In the genomic region with DNA sequence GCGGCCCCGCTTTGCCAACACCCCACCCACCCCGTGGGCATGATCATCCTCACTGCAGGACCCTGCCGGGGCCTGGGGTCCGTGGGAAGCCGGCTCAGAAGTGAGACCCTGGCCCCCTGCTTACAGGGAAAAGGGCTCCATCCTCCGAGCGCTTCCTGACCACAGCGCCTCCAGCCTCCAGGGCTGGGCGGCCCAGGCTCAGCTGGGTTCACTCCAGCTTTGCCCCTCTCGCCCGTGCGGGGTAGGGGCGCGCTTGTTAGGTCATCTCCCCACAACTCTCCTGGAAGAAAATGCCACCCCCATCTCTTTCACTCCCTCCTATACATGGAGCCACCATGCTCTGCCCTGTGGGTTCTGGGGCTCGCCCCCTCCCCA, we compare ENCODE assay signal across 21 cellular contexts. TPM values are rescaled to one million over a fixed set of nuclear protein-coding genes. Genes with fewer than 3 reads are reported as not detected.
DNase-seq lines count a peak whose midpoint lies in the region; ATAC-seq, FAIRE-seq and TF ChIP-seq lines count a peak whose summit lies in the region.
"Had no signal": no experiment of that assay in that cellular context is flagged by ENCODE, and none has a peak within 500 bp of the region (broad histone marks: within the 10 kb centered on the region; RNA-seq: fewer than 3 reads in every experiment).

No MANE protein-coding gene starts in this region.

- peak; percentile 64 for DNase-seq in GM23338 (ENCODE audit: low spot score)
- no peak for DNase-seq in astrocyte (ENCODE audit: low read depth)
- DNase-seq in stimulated activated naive B cell treated with anti-CD40 and anti-IgM and Interleukin-4, amounts not matched to agents 10 μg/mL and 1 μg/mL and 100 μg/mL, for 72 hours, result no peak
- DNase-seq in stimulated activated CD4-positive, alpha-beta T cell treated with anti-CD3 and anti-CD28 coated beads, Interleukin-12 subunit alpha, Interleukin-12 subunit beta, amount 100 ng/mL, for 4 hours, result no peak
- no peak for DNase-seq in activated naive CD4-positive, alpha-beta T cell treated with Interleukin-2 at 50 U/mL for 16 hours
- DNase-seq in DMS 273 treated with DMSO at 0.1 percent for 48 hours (lab: John Stamatoyannopoulos, UW), result no peak
- DNase-seq: activated CD4-positive, alpha-beta T cell treated with anti-CD3 and anti-CD28 coated beads, Interleukin-2, amount 10 ng/mL, durations not matched to agents 24 days and 14 days; DMS153; NCI-H1436; NCI-H2227 treated with DMSO at 0.1 percent for 48 hours; NK-92 treated with Interleukin-12 subunit alpha and Interleukin-12 subunit beta, amount 100 ng/mL, for 24 hours; SIG-M5; T-helper 9 cell had no signal

- peak overlapping the region; percentile 76 for H3K4me3 Mint-ChIP-seq in GM23338
- no peak overlapping the region for H3K4me3 Mint-ChIP-seq in astrocyte (ENCODE audit: unreplicated experiment)
- peak overlapping the region; percentile 32 to 59 for H3K4me3 Mint-ChIP-seq in stimulated activated naive B cell treated with anti-CD40 and anti-IgM and Interleukin-4, amounts not matched to agents 10 μg/mL and 1 μg/mL and 100 μg/mL, for 72 hours
- H3K4me3 Mint-ChIP-seq: activated CD4-positive, alpha-beta T cell treated with anti-CD3 and anti-CD28 coated beads, Interleukin-2, amount 10 ng/mL, durations not matched to agents 24 days and 14 days had no signal

- peak; percentile 88 for ATAC-seq in GM23338
- no peak for ATAC-seq in stimulated activated naive B cell treated with anti-CD40 and anti-IgM and Interleukin-4, amounts not matched to agents 10 μg/mL and 1 μg/mL and 100 μg/mL, for 72 hours (replicated peaks)

- FAIRE-seq in astrocyte (lab: Jason Lieb, UNC), result no peak

- H3K27me3 Mint-ChIP-seq in GM23338 (ENCODE audit: insufficient read depth, low read depth, poor library complexity), result peaks cover 8% of the 10 kb centered on the region
- peaks cover 17% of the 10 kb centered on the region for H3K27me3 Mint-ChIP-seq in astrocyte (ENCODE audit: low read depth, unreplicated experiment)
- H3K27me3 Mint-ChIP-seq in stimulated activated naive B cell treated with anti-CD40 and anti-IgM and Interleukin-4, amounts not matched to agents 10 μg/mL and 1 μg/mL and 100 μg/mL, for 72 hours, result peaks cover 39 to 45% of the 10 kb centered on the region in 2 donors

- H3K36me3 ChIP-seq in GM23338 (ENCODE audit: insufficient read depth) (no peaks in the 10 kb centered on the region), astrocyte (ENCODE audit: insufficient read depth, low read length) (no peaks in the 10 kb centered on the region), iPS-20b (ENCODE audit: insufficient read depth, low read depth, low read length) (no peaks in the 10 kb centered on the region)

- H3K9me3 Mint-ChIP-seq in GM23338 (no peaks in the 10 kb centered on the region), astrocyte (ENCODE audit: unreplicated experiment) (no peaks in the 10 kb centered on the region)
- no peaks in the 10 kb centered on the region for H3K9me3 Mint-ChIP-seq in stimulated activated naive B cell treated with anti-CD40 and anti-IgM and Interleukin-4, amounts not matched to agents 10 μg/mL and 1 μg/mL and 100 μg/mL, for 72 hours
- H3K9me3 Mint-ChIP-seq: activated CD4-positive, alpha-beta T cell treated with anti-CD3 and anti-CD28 coated beads, Interleukin-2, amount 10 ng/mL, durations not matched to agents 24 days and 14 days had no signal

- H3K9me3 ChIP-seq in astrocyte (ENCODE audit: insufficient read depth, low read depth, low read length) (no peaks in the 10 kb centered on the region), iPS-20b (ENCODE audit: insufficient read depth, low read depth, low read length) (no peaks in the 10 kb centered on the region)

- H3K27me3 ChIP-seq in GM23338 (ENCODE audit: insufficient read depth), result peaks cover 35% of the 10 kb centered on the region
- no peaks in the 10 kb centered on the region for H3K27me3 ChIP-seq in astrocyte (ENCODE audit: insufficient read depth, low read length)
- peaks cover 18% of the 10 kb centered on the region; the same call in 1 of the 2 replicates for H3K27me3 ChIP-seq in iPS-20b (ENCODE audit: insufficient read depth, low read length)

- H3K4me1 Mint-ChIP-seq in GM23338, result peaks cover 21% of the 10 kb centered on the region
- H3K4me1 Mint-ChIP-seq in astrocyte (ENCODE audit: low read depth, unreplicated experiment), result peaks cover 10% of the 10 kb centered on the region
- H3K4me1 Mint-ChIP-seq in stimulated activated naive B cell treated with anti-CD40 and anti-IgM and Interleukin-4, amounts not matched to agents 10 μg/mL and 1 μg/mL and 100 μg/mL, for 72 hours, result peaks cover 2 to 7% of the 10 kb centered on the region in 2 donors

- no peaks in the 10 kb centered on the region for H3K9me2 ChIP-seq in GM23338 (ENCODE audit: insufficient read depth)

- no peak overlapping the region for H3K27ac Mint-ChIP-seq in GM23338
- H3K27ac Mint-ChIP-seq in astrocyte (ENCODE audit: unreplicated experiment), result no peak overlapping the region
- H3K27ac Mint-ChIP-seq in stimulated activated naive B cell treated with anti-CD40 and anti-IgM and Interleukin-4, amounts not matched to agents 10 μg/mL and 1 μg/mL and 100 μg/mL, for 72 hours, result no peak overlapping the region
- H3K27ac Mint-ChIP-seq: activated CD4-positive, alpha-beta T cell treated with anti-CD3 and anti-CD28 coated beads, Interleukin-2, amount 10 ng/mL, durations not matched to agents 24 days and 14 days had no signal

- H2AFZ ChIP-seq in GM23338, result peak overlapping the region; percentile 92
- H2AFZ ChIP-seq in astrocyte (ENCODE audit: low read depth, low read length), result no peak overlapping the region

- H3K4me1 ChIP-seq in GM23338 (ENCODE audit: insufficient read depth) (peaks cover 15% of the 10 kb centered on the region; the same call in 1 of the 2 replicates), astrocyte (ENCODE audit: insufficient read depth, low read length) (peaks cover 27% of the 10 kb centered on the region), iPS-20b (ENCODE audit: insufficient read depth, low read length) (no peaks in the 10 kb centered on the region; the same call in 1 of the 2 replicates)

- H3K36me3 Mint-ChIP-seq in GM23338 (ENCODE audit: low read depth), result no peaks in the 10 kb centered on the region
- no peaks in the 10 kb centered on the region for H3K36me3 Mint-ChIP-seq in astrocyte (ENCODE audit: low read depth, unreplicated experiment)
- H3K36me3 Mint-ChIP-seq in stimulated activated naive B cell treated with anti-CD40 and anti-IgM and Interleukin-4, amounts not matched to agents 10 μg/mL and 1 μg/mL and 100 μg/mL, for 72 hours, result no peaks in the 10 kb centered on the region

- H4K20me1 ChIP-seq in GM23338 (replicated peaks; ENCODE audit: insufficient read depth) (no peaks in the 10 kb centered on the region), astrocyte (ENCODE audit: insufficient read depth, low read length) (no peaks in the 10 kb centered on the region)

- no peaks in the 10 kb centered on the region for H3F3A ChIP-seq in GM23338 (replicated peaks; ENCODE audit: low read depth)

- TF ChIP-seq CTCF in GM23338 (conservative IDR thresholded peaks at IDR 0.05; ENCODE audit: low read depth in 2 of 2) (no peak), astrocyte (IDR thresholded peaks at IDR 0.05; ENCODE audit: insufficient read depth, low read depth, low read length) (no peak)

- H3K79me2 ChIP-seq in GM23338 (replicated peaks; ENCODE audit: insufficient read depth) (no peaks in the 10 kb centered on the region), astrocyte (ENCODE audit: insufficient read depth, low read length) (no peaks in the 10 kb centered on the region)

- peak overlapping the region; percentile 81 for H3K4me3 ChIP-seq in GM23338
- no peak overlapping the region for H3K4me3 ChIP-seq in astrocyte (ENCODE audit: insufficient read depth, low read depth, low read length)
- peak overlapping the region; percentile 24; the same call in 1 of the 2 replicates for H3K4me3 ChIP-seq in iPS-20b (ENCODE audit: low read length)

- H3K4me2 ChIP-seq in GM23338 (peak overlapping the region; percentile 92), astrocyte (ENCODE audit: low read length) (peak overlapping the region; percentile 58)

- H3K9ac ChIP-seq in astrocyte (ENCODE audit: low read length) (no peak overlapping the region), iPS-20b (ENCODE audit: low read depth, low read length) (no peak overlapping the region)

- H3K27ac ChIP-seq in GM23338 (ENCODE audit: low read depth), result no peak overlapping the region
- H3K27ac ChIP-seq in astrocyte (ENCODE audit: low read depth, low read length), result no peak overlapping the region
- no peak overlapping the region for H3K27ac ChIP-seq in iPS-20b (ENCODE audit: low read length)
- H3K27ac ChIP-seq: epithelial cell of prostate had no signal

TF ChIP-seq in GM23338, 12 proteins besides CTCF, POLR2A, EP300 and RAD21 (continues in another document):
- TF ChIP-seq EZH2phosphoT487 (IDR thresholded peaks at IDR 0.05; ENCODE audit: unreplicated experiment) (no peak), NANOG (IDR thresholded peaks at IDR 0.05; ENCODE audit: borderline replicate concordance) (no peak)

RNA-seq across cellular contexts. Expression of a gene that starts 6.6 kb away (rescaled TPM):
- 0.28 and 1.7 TPM in 2 replicates for total RNA-seq in GM23338 (2014; rRNA removed; shearing (Covaris generic))
- polyA plus RNA-seq in GM23338 (2016; fragmentation: Nextera tagmentation; extraction: Ambion mirVana), result 0.19 and 0.27 TPM in 2 replicates
- total RNA-seq in astrocyte, result not detected in 2 replicates
- total RNA-seq: activated CD4-positive, alpha-beta T cell treated with anti-CD3 and anti-CD28 coated beads, Interleukin-2, amount 10 ng/mL, durations not matched to agents 24 days and 14 days; cerebellum; glomerular endothelial cell; LHCN-M2; posterior vena cava; subcutaneous adipose tissue had no signal
- polyA plus RNA-seq: BJ had no signal

RNA-seq across cellular contexts. Expression of a gene that starts 14.7 kb away (rescaled TPM):
- 20.8 and 24.8 TPM in 2 replicates for total RNA-seq in GM23338 (2014; rRNA removed; shearing (Covaris generic))
- 16.8 and 22.5 TPM in 2 replicates for polyA plus RNA-seq in GM23338 (2016; fragmentation: Nextera tagmentation; extraction: Ambion mirVana)
- 13.0 and 18.6 TPM in 2 replicates for total RNA-seq in astrocyte
